ENCODE assay signal across 22 cellular contexts in genomic region chr2:1815053-1815452, GRCh38.
"Had no signal": no experiment of that assay in that cellular context is flagged by ENCODE, and none has a peak within 500 bp of the region (broad histone marks: within the 10 kb centered on the region; RNA-seq: fewer than 3 reads in every experiment).

No MANE protein-coding gene starts in this region.

- DNase-seq: activated CD4-positive, alpha-beta T cell treated with anti-CD3 and anti-CD28 coated beads for 36 hours; activated CD4-positive, CD25-positive, alpha-beta regulatory T cell; activated CD8-positive, alpha-beta memory T cell treated with anti-CD3 and anti-CD28 coated beads, Interleukin-2, amount 10 ng/mL, durations not matched to agents 7 days and 5 days; activated CD8-positive, alpha-beta T cell treated with anti-CD3 and anti-CD28 coated beads, Interleukin-2, amount 10 ng/mL, durations not matched to agents 7 days and 5 days; activated T-cell treated with anti-CD3 and anti-CD28 coated beads, Interleukin-2, amount 50 U/mL, for 48 hours; anterior cingulate cortex; body of pancreas; colonic mucosa; effector memory CD8-positive, alpha-beta T cell; foreskin fibroblast; lower lobe of right lung; mesenchymal stem cell; natural killer cell; right lobe of liver; stimulated activated CD4-positive, alpha-beta T cell treated with anti-CD3 and anti-CD28 coated beads, Interleukin-12 subunit alpha, Interleukin-12 subunit beta, amount 100 ng/mL, for 4 hours; stimulated activated CD4-positive, alpha-beta T cell treated with anti-CD3 and anti-CD28 coated beads, Interleukin-4, amount 100 ng/mL, for 1 hour; T-helper 1 cell had no signal

- H3K4me3 ChIP-seq: body of pancreas, colonic mucosa, left lung, lower lobe of right lung, neural progenitor cell, right lobe of liver, skin epidermis had no signal

- H3K4me2 ChIP-seq: neural progenitor cell had no signal

- ATAC-seq: activated CD4-positive, alpha-beta T cell treated with anti-CD3 and anti-CD28 coated beads for 36 hours; activated CD8-positive, alpha-beta memory T cell treated with anti-CD3 and anti-CD28 coated beads, Interleukin-2, amount 10 ng/mL, durations not matched to agents 7 days and 5 days; activated CD8-positive, alpha-beta T cell treated with anti-CD3 and anti-CD28 coated beads, Interleukin-2, amount 10 ng/mL, durations not matched to agents 7 days and 5 days; activated naive CD4-positive, alpha-beta T cell treated with anti-CD3 and anti-CD28 coated beads, Interleukin-2, amount 50 U/mL, for 72 hours; body of pancreas; effector memory CD8-positive, alpha-beta T cell; left lung; lower lobe of right lung; natural killer cell; right lobe of liver had no signal

- FAIRE-seq: endothelial cell of umbilical vein had no signal

- H3K9ac ChIP-seq: neural progenitor cell had no signal

- H3K27ac ChIP-seq: body of pancreas, colonic mucosa, left lung, lower lobe of right lung, neural progenitor cell, right lobe of liver had no signal

- H3K27me3 ChIP-seq: body of pancreas, colonic mucosa, neural progenitor cell, right lobe of liver had no signal

- H3K9me3 ChIP-seq: body of pancreas, colonic mucosa, left lung, lower lobe of right lung, right lobe of liver had no signal

- H3K36me3 ChIP-seq: colonic mucosa, left lung, lower lobe of right lung, neural progenitor cell, right lobe of liver had no signal

- H3K4me1 ChIP-seq: colonic mucosa, lower lobe of right lung, right lobe of liver had no signal
